ENCODE assay signal across 1 cellular context in the genomic region with DNA sequence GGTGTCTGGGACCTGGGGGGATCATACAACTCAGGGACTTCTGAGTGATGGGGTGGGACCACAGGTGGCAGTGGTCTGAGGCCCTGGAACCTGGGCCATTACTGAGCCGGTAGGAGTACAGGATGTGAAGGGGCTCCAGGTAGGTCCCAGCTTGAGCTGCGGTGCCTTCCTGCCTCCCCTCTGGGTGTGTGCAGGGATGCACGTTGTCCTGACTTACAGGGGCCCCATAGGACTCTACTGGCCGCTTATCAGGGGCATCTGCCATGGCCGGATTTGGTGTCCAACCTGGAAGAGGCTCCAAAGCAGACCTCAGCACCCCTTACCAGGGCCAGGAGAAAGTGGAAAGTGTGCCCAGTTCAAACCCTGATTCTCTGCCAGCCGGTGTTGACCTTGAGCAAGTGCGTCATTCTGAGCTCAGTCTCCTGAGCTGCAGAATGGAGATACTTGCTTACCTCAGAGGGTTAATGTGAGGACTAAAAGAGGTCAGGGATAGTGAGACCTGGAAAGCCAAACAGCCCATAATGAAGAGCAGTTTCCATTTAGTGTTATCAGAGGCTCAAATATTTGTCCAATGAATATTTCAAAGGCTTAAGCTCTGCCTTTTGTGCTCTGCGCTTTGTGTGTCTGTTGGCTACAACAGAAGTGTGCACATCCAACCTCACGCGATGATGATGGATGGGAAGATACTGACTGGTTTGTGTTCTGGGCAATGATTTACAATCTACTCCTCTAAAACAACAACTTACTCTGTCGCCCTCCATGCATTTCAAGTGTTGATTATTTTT.
TF ChIP-seq lines count a peak whose summit lies in the region.

No MANE protein-coding gene starts in this region.

TF ChIP-seq in HepG2, 621 proteins besides CTCF, POLR2A, EP300 and RAD21 (continues in another document):
- TF ChIP-seq FOXP4 (CRISPR knock-in tag; IDR thresholded peaks at IDR 0.05) (peak; percentile 85), NONO (IDR thresholded peaks at IDR 0.05) (no peak), NONO (CRISPR knock-in tag; conservative IDR thresholded peaks at IDR 0.05) (peak; percentile 36; the same call in 1 of the 2 replicates), ATF1 (CRISPR knock-in tag; IDR thresholded peaks at IDR 0.05) (peak; percentile 18), HMGA1 (CRISPR knock-in tag; conservative IDR thresholded peaks at IDR 0.05) (no peak), ZNF746 (CRISPR knock-in tag; IDR thresholded peaks at IDR 0.05) (peak; percentile 41; the same call in 1 of the 2 replicates), CREM (IDR thresholded peaks at IDR 0.05) (peak; percentile 68; the same call in 1 of the 2 replicates), CREM (CRISPR knock-in tag; IDR thresholded peaks at IDR 0.05) (no peak), HOXD1 (CRISPR knock-in tag; IDR thresholded peaks at IDR 0.05) (peak; percentile 99), ZSCAN25 (CRISPR knock-in tag; IDR thresholded peaks at IDR 0.05) (peak; percentile 41; the same call in 1 of the 2 replicates), PITX1 (CRISPR knock-in tag; IDR thresholded peaks at IDR 0.05) (peak; percentile 86), FOXA1 (IDR thresholded peaks at IDR 0.05) (no peak), FOXA1 (CRISPR knock-in tag; IDR thresholded peaks at IDR 0.05) (peak; percentile 81), GATAD2A (CRISPR knock-in tag; IDR thresholded peaks at IDR 0.05) (0 out of 2 replicates have a peak, but pooled peaks have one; percentile 26), NR2F2 (IDR thresholded peaks at IDR 0.05; ENCODE audit: borderline replicate concordance, low read depth) (peak; percentile 74; the same call in 1 of the 2 replicates), RXRB (CRISPR knock-in tag; IDR thresholded peaks at IDR 0.05; ENCODE audit: borderline replicate concordance) (peak; percentile 73), ZNF260 (CRISPR knock-in tag; IDR thresholded peaks at IDR 0.05; ENCODE audit: borderline replicate concordance, low read depth) (no peak), ZNF800 (CRISPR knock-in tag; IDR thresholded peaks at IDR 0.05) (0 out of 2 replicates have a peak, but pooled peaks have one; percentile 10), CBFB (CRISPR knock-in tag; IDR thresholded peaks at IDR 0.05) (0 out of 2 replicates have a peak, but pooled peaks have one; percentile 13), NKX3-1 (CRISPR knock-in tag; IDR thresholded peaks at IDR 0.05) (0 out of 2 replicates have a peak, but pooled peaks have one; percentile 30), CEBPG (CRISPR knock-in tag; IDR thresholded peaks at IDR 0.05) (peak; percentile 26; the same call in 1 of the 2 replicates), ZNF292 (CRISPR knock-in tag; IDR thresholded peaks at IDR 0.05; ENCODE audit: borderline replicate concordance, low read depth) (peak; percentile 17; the same call in 1 of the 2 replicates), ZNF614 (CRISPR knock-in tag; IDR thresholded peaks at IDR 0.05; ENCODE audit: borderline replicate concordance) (no peak), GMEB1 (CRISPR knock-in tag; IDR thresholded peaks at IDR 0.05; ENCODE audit: borderline replicate concordance) (peak; percentile 25; the same call in 1 of the 2 replicates), PREB (CRISPR knock-in tag; IDR thresholded peaks at IDR 0.05) (no peak), ZNF766 (CRISPR knock-in tag; IDR thresholded peaks at IDR 0.05; ENCODE audit: borderline replicate concordance) (no peak), ZNF574 (CRISPR knock-in tag; IDR thresholded peaks at IDR 0.05) (0 out of 2 replicates have a peak, but pooled peaks have one; percentile 17), ZNF263 (CRISPR knock-in tag; IDR thresholded peaks at IDR 0.05) (no peak), ADNP (CRISPR knock-in tag; IDR thresholded peaks at IDR 0.05) (peak; percentile 77), ZNF12 (CRISPR knock-in tag; IDR thresholded peaks at IDR 0.05) (0 out of 2 replicates have a peak, but pooled peaks have one; percentile 10), TEAD3 (CRISPR knock-in tag; optimal IDR thresholded peaks at IDR 0.05; ENCODE audit: borderline replicate concordance) (peak; percentile 42), GRHL1 (CRISPR knock-in tag; conservative IDR thresholded peaks at IDR 0.05) (no peak), ZFX (CRISPR knock-in tag; IDR thresholded peaks at IDR 0.05; ENCODE audit: low read depth) (peak; percentile 15; the same call in 1 of the 2 replicates), ZC3H4 (CRISPR knock-in tag; IDR thresholded peaks at IDR 0.05; ENCODE audit: borderline replicate concordance) (no peak), FOSL2 (CRISPR knock-in tag; IDR thresholded peaks at IDR 0.05) (peak; percentile 60)
- TF ChIP-seq, protein P1, sequence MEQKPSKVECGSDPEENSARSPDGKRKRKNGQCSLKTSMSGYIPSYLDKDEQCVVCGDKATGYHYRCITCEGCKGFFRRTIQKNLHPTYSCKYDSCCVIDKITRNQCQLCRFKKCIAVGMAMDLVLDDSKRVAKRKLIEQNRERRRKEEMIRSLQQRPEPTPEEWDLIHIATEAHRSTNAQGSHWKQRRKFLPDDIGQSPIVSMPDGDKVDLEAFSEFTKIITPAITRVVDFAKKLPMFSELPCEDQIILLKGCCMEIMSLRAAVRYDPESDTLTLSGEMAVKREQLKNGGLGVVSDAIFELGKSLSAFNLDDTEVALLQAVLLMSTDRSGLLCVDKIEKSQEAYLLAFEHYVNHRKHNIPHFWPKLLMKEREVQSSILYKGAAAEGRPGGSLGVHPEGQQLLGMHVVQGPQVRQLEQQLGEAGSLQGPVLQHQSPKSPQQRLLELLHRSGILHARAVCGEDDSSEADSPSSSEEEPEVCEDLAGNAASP (CRISPR knock-in tag; IDR thresholded peaks at IDR 0.05; ENCODE audit: borderline replicate concordance): peak; percentile 85; the same call in 1 of the 2 replicates
- TF ChIP-seq, protein P2, sequence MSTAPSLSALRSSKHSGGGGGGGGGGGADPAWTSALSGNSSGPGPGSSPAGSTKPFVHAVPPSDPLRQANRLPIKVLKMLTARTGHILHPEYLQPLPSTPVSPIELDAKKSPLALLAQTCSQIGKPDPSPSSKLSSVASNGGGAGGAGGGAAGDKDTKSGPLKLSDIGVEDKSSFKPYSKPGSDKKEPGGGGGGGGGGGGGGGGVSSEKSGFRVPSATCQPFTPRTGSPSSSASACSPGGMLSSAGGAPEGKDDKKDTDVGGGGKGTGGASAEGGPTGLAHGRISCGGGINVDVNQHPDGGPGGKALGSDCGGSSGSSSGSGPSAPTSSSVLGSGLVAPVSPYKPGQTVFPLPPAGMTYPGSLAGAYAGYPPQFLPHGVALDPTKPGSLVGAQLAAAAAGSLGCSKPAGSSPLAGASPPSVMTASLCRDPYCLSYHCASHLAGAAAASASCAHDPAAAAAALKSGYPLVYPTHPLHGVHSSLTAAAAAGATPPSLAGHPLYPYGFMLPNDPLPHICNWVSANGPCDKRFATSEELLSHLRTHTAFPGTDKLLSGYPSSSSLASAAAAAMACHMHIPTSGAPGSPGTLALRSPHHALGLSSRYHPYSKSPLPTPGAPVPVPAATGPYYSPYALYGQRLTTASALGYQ (CRISPR knock-in tag; IDR thresholded peaks at IDR 0.05): peak; percentile 79
- TF ChIP-seq, protein P3, sequence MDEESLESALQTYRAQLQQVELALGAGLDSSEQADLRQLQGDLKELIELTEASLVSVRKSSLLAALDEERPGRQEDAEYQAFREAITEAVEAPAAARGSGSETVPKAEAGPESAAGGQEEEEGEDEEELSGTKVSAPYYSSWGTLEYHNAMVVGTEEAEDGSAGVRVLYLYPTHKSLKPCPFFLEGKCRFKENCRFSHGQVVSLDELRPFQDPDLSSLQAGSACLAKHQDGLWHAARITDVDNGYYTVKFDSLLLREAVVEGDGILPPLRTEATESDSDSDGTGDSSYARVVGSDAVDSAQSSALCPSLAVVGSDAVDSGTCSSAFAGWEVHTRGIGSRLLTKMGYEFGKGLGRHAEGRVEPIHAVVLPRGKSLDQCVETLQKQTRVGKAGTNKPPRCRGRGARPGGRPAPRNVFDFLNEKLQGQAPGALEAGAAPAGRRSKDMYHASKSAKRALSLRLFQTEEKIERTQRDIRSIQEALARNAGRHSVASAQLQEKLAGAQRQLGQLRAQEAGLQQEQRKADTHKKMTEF (CRISPR knock-in tag; IDR thresholded peaks at IDR 0.05): 0 out of 2 replicates have a peak, but pooled peaks have one; percentile 21
